In genomic region chr1:25802915-25803314, GRCh38 we compare ENCODE assay signal across 13 cellular contexts. TPM values are rescaled to one million over a fixed set of nuclear protein-coding genes. Genes with fewer than 3 reads are reported as not detected.
DNase-seq lines count a peak whose midpoint lies in the region; ATAC-seq, FAIRE-seq and TF ChIP-seq lines count a peak whose summit lies in the region.
"Had no signal": no experiment of that assay in that cellular context is flagged by ENCODE, and none has a peak within 500 bp of the region (broad histone marks: within the 10 kb centered on the region; RNA-seq: fewer than 3 reads in every experiment).

No MANE protein-coding gene starts in this region.

- peak; percentile 95 for FAIRE-seq in GM12891 (lab: Jason Lieb, UNC)
- FAIRE-seq: G401.6 had no signal

- peaks cover 9% of the 10 kb centered on the region for H3K36me3 Mint-ChIP-seq in Caco-2 (ENCODE audit: insufficient read depth, unreplicated experiment)

- no peak overlapping the region for H2AFZ ChIP-seq in MM.1S (ENCODE audit: low read length)

- no peaks in the 10 kb centered on the region for H3K27me3 Mint-ChIP-seq in Caco-2 (ENCODE audit: insufficient read depth, unreplicated experiment)

- peaks cover 7% of the 10 kb centered on the region; the same call in 1 of the 2 replicates for H3K4me1 ChIP-seq in Caco-2
- peaks cover 15% of the 10 kb centered on the region for H3K4me1 ChIP-seq in MM.1S (ENCODE audit: low read length)
- H3K4me1 ChIP-seq in tibial nerve, result peaks cover 0 to 93% (median 48%) of the 10 kb centered on the region in 4 donors

- H3K27ac ChIP-seq in MM.1S (ENCODE audit: low read length), result no peak overlapping the region
- peak overlapping the region in 34 of 59 donors; percentile 2 to 84 (median 36) for H3K27ac ChIP-seq in dorsolateral prefrontal cortex
- peak overlapping the region in 2 of 4 donors; percentile 84 to 89 for H3K27ac ChIP-seq in tibial nerve
- H3K27ac ChIP-seq: HL-60 had no signal

- no peaks in the 10 kb centered on the region for H3K36me3 ChIP-seq in Caco-2 (ENCODE audit: control insufficient read depth, insufficient read depth, low read length)
- no peaks in the 10 kb centered on the region for H3K36me3 ChIP-seq in MM.1S (replicated peaks; ENCODE audit: insufficient read depth, low read length)
- H3K36me3 ChIP-seq in tibial nerve, result peaks cover 0 to 15% (median 0%) of the 10 kb centered on the region in 3 donors

- H3K4me1 Mint-ChIP-seq in Caco-2 (ENCODE audit: low read depth, unreplicated experiment), result no peaks in the 10 kb centered on the region

- no peak overlapping the region for H3K4me3 ChIP-seq in Caco-2 (ENCODE audit: low read depth, low read length)
- no peak overlapping the region for H3K4me3 ChIP-seq in MM.1S (ENCODE audit: low read length)
- peak overlapping the region in 11 of 59 donors; percentile 1 to 24 (median 14) for H3K4me3 ChIP-seq in dorsolateral prefrontal cortex
- no peak overlapping the region for H3K4me3 ChIP-seq in tibial nerve
- H3K4me3 ChIP-seq: esophagus muscularis mucosa had no signal

- H3K79me2 ChIP-seq in MM.1S (ENCODE audit: low read length), result no peaks in the 10 kb centered on the region

- TSS peak; percentile 43 for BruUV-seq in Caco-2 (replicated peaks; lab: Mats Ljungman, UMichigan)

- H3K9ac ChIP-seq in MM.1S (ENCODE audit: low read length), result no peak overlapping the region

- H3K27ac Mint-ChIP-seq in Caco-2 (ENCODE audit: unreplicated experiment), result no peak overlapping the region

- no peak for TF ChIP-seq POLR2A in GM12891 (IDR thresholded peaks at IDR 0.05; ENCODE audit: low read depth, low read length)
- TF ChIP-seq POLR2A in tibial nerve (IDR thresholded peaks at IDR 0.05), result no peak

- 57 to 65% methylated on average over 6 of the region's 6 CpGs for WGBS in tibial nerve, 2 donors

- CTCF ChIA-PET in Caco-2 (lab: Charles Lee), result no interaction called here

- H3K9me3 ChIP-seq in Caco-2, result no peaks in the 10 kb centered on the region
- no peaks in the 10 kb centered on the region for H3K9me3 ChIP-seq in MM.1S (replicated peaks; ENCODE audit: insufficient read depth, low read length)
- no peaks in the 10 kb centered on the region for H3K9me3 ChIP-seq in tibial nerve
- H3K9me3 ChIP-seq: esophagus muscularis mucosa had no signal

- H3K9me2 ChIP-seq in MM.1S (replicated peaks; ENCODE audit: insufficient read depth, low read length), result no peaks in the 10 kb centered on the region

- TF ChIP-seq EP300 in tibial nerve (IDR thresholded peaks at IDR 0.05), result no peak

- no peak for TF ChIP-seq CTCF in Caco-2 (IDR thresholded peaks at IDR 0.05; ENCODE audit: insufficient read depth in 1 of 2, low read depth in 1 of 2, low read length in 1 of 2, severe bottlenecking in 1 of 2, unreplicated experiment in 1 of 2)
- TF ChIP-seq CTCF in MM.1S (IDR thresholded peaks at IDR 0.05; ENCODE audit: low read length), result no peak
- TF ChIP-seq CTCF in dorsolateral prefrontal cortex (IDR thresholded peaks at IDR 0.05 in 54 of 56, conservative IDR thresholded peaks at IDR 0.05 in 2 of 56; ENCODE audit: low read depth in 1 of 56, partially characterized antibody in 56 of 56), result peak in 2 of 56 donors; percentile 8 to 20
- TF ChIP-seq CTCF in tibial nerve (IDR thresholded peaks at IDR 0.05), result no peak

- ATAC-seq in HG03342 (IDR thresholded peaks at IDR 0.05; ENCODE audit: unreplicated experiment), result no peak
- ATAC-seq in HG02840 (IDR thresholded peaks at IDR 0.05; ENCODE audit: low FRiP score, unreplicated experiment), result no peak

- intact Hi-C loops in Caco-2 (cut with micrococcal nuclease; ENCODE audit: unreplicated experiment), result no loop called here
- intact Hi-C loops in dorsolateral prefrontal cortex (cut with DNase I), result loop anchor here in 1 of 2 donors (10.0 kb wide), 1 partner anchor 368 kb away; the partner anchor contains the start of gene MACO1

- no peaks in the 10 kb centered on the region for H4K20me1 ChIP-seq in MM.1S (ENCODE audit: insufficient read depth, low read length)

- no peaks in the 10 kb centered on the region for H3K9me3 Mint-ChIP-seq in Caco-2 (ENCODE audit: unreplicated experiment)

- POLR2A ChIA-PET in Caco-2 (lab: Charles Lee), result no interaction called here

- DNase-seq in Caco-2 (no peak), GM12891 (ENCODE audit: insufficient read length, low spot score) (no peak), MM.1S (peak; percentile 66), dorsolateral prefrontal cortex (no peak), retina (no peak), tibial nerve (ENCODE audit: low spot score in 2 of 2) (no peak)
- DNase-seq: anterior cingulate cortex, NCI-H446 treated with DMSO at 0.1 percent for 48 hours had no signal

- no peaks in the 10 kb centered on the region for H3K27me3 ChIP-seq in Caco-2 (replicated peaks; ENCODE audit: control insufficient read depth, insufficient read depth, low read length)
- no peaks in the 10 kb centered on the region for H3K27me3 ChIP-seq in MM.1S (replicated peaks; ENCODE audit: insufficient read depth, low read length)
- H3K27me3 ChIP-seq in dorsolateral prefrontal cortex, result no peaks in the 10 kb centered on the region
- H3K27me3 ChIP-seq in tibial nerve, result no peaks in the 10 kb centered on the region
- H3K27me3 ChIP-seq: esophagus muscularis mucosa had no signal

- H3K4me2 ChIP-seq in MM.1S (ENCODE audit: low read depth, low read length), result no peak overlapping the region

- H3F3A ChIP-seq in MM.1S (ENCODE audit: insufficient read depth, low read length), result no peaks in the 10 kb centered on the region; the same call in 1 of the 2 replicates

- no peak overlapping the region for H3K4me3 Mint-ChIP-seq in Caco-2 (ENCODE audit: unreplicated experiment)

TF ChIP-seq in GM12891, 5 proteins besides CTCF, POLR2A, EP300 and RAD21:
- TF ChIP-seq POLR2AphosphoS5 (IDR thresholded peaks at IDR 0.05; ENCODE audit: low read depth, low read length), result no peak
- TF ChIP-seq TAF1 (IDR thresholded peaks at IDR 0.05; ENCODE audit: low read depth, low read length), result no peak
- TF ChIP-seq POU2F2 (IDR thresholded peaks at IDR 0.05; ENCODE audit: low read depth, low read length), result peak; percentile 88
- no peak for TF ChIP-seq PAX5 (IDR thresholded peaks at IDR 0.05; ENCODE audit: insufficient read depth, low read length, severe bottlenecking)

RNA-seq across cellular contexts. Expression of gene SELENON, which starts 2.9 kb away (rescaled TPM):
- total RNA-seq in Caco-2 (2022), result 58.3 and 60.6 TPM in 2 replicates
- polyA plus RNA-seq in GM12891 (2012; ENCODE audit: low read depth, missing spikeins), result 2.9 TPM
- 100 to 1,000 TPM in 1 of 120 experiments, 10 to 100 TPM in 119; 34.0 to 117 (median 46.6) TPM for total RNA-seq in dorsolateral prefrontal cortex
- total RNA-seq in tibial nerve, result 10 to 100 TPM; 17.6 to 54.0 (median 36.8) TPM

RNA-seq across cellular contexts. Expression of gene MTFR1L, which starts 16.8 kb away (rescaled TPM):
- total RNA-seq in Caco-2 (2022) (23.5 and 26.2 TPM in 2 replicates), dorsolateral prefrontal cortex (100 to 1,000 TPM in 32 of 120 experiments, 10 to 100 TPM in 88; 66.5 to 116 (median 93.9) TPM), tibial nerve (10 to 100 TPM; 65.7 to 99.4 (median 77.2) TPM)
- 31.3 TPM for polyA plus RNA-seq in GM12891 (2012; ENCODE audit: low read depth, missing spikeins)

RNA-seq across cellular contexts. Expression of gene AUNIP, which starts 56.3 kb away (rescaled TPM):
- total RNA-seq in Caco-2 (2022) (12.3 and 16.8 TPM in 2 replicates), dorsolateral prefrontal cortex (1 to 10 TPM in 112 of 120 experiments, under 1 TPM in 8; 0.35 to 4.7 (median 2.0) TPM), tibial nerve (not detected)
- polyA plus RNA-seq in GM12891 (2012; ENCODE audit: low read depth, missing spikeins), result 4.4 TPM
- total RNA-seq: esophagus muscularis mucosa had no signal
